Comparison of ENCODE assay signal across 2 cellular contexts in genomic region chr5:31602305-31602704, GRCh38. TPM values are rescaled to one million over a fixed set of nuclear protein-coding genes. Genes with fewer than 3 reads are reported as not detected.
"Had no signal": no experiment of that assay in that cellular context is flagged by ENCODE, and none has a peak within 500 bp of the region (broad histone marks: within the 10 kb centered on the region; RNA-seq: fewer than 3 reads in every experiment).

No MANE protein-coding gene starts in this region.

RNA-seq across cellular contexts. Expression of gene PDZD2, which starts 36.6 kb away (rescaled TPM):
- total RNA-seq: HepG2, HT-29 had no signal
